ENCODE assay signal across 8 cellular contexts in the genomic region with DNA sequence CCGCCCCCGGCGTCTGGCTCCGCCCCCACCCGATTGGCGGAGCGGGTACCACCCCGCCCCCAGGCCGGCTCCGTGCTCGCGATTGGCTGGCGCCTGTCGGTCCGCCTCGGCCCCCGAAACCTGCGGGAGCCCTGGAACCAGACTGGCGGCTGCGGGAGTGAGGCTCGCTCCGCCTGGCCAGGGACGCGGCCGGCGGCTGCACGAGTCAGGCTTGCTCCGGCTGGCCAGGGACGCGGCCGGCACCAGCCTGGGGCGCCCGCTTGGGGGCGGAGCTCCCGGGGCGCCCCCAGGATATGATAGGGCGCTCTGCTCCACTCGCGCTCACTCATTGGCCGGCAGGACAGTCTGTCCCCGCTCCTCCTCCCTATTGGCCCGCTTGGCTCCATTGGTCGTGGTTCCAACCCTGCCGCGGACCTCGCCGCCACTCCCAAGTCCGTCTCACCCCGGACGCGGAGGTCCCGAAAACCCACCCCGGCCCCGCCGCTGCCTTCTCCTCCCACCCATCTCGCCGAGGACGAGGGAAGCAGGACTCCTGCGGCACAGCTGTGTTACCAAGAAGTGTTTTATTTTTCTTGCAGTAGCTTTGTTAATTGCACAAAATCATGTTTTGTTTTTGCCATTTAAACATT. TPM values are rescaled to one million over a fixed set of nuclear protein-coding genes. Genes with fewer than 3 reads are reported as not detected.
DNase-seq lines count a peak whose midpoint lies in the region; ATAC-seq lines count a peak whose summit lies in the region.

No MANE protein-coding gene starts in this region.

- H3K27ac Mint-ChIP-seq in IgD-negative memory B cell = peak overlapping the region in 2 of 3 donors; percentile 63 to 79
- H3K27ac Mint-ChIP-seq in activated T-cell treated with anti-CD3 and anti-CD28 coated beads, Interleukin-2, amount 50 U/mL, for 24 hours = peak overlapping the region; percentile 77

- no peaks in the 10 kb centered on the region for H3K27me3 ChIP-seq in esophagus (ENCODE audit: control insufficient read depth in 1 of 2, insufficient read depth in 2 of 2, low read length in 2 of 2)
- H3K27me3 ChIP-seq in mucosa of stomach (ENCODE audit: control insufficient read depth, insufficient read depth, low read length) = no peaks in the 10 kb centered on the region

- peaks cover 10 to 28% of the 10 kb centered on the region in 2 donors for H3K36me3 ChIP-seq in esophagus (ENCODE audit: control insufficient read depth in 2 of 2, insufficient read depth in 2 of 2, low read length in 1 of 2)
- H3K36me3 ChIP-seq in mucosa of stomach (ENCODE audit: control insufficient read depth, insufficient read depth, low read length) = no peaks in the 10 kb centered on the region

- DNase-seq in DMS 273 treated with DMSO at 0.1 percent for 48 hours (lab: John Stamatoyannopoulos, UW) (peak; percentile 80), OCI-M2 (lab: John Stamatoyannopoulos, UW; ENCODE audit: unreplicated experiment) (peak; percentile 49)
- peak; percentile 96 for DNase-seq in activated T-cell treated with anti-CD3 and anti-CD28 coated beads, Interleukin-2, amount 50 U/mL, for 24 hours
- peak; percentile 73 to 78 for DNase-seq in stimulated activated CD8-positive, alpha-beta memory T cell treated with anti-CD3 and anti-CD28 coated beads, Interleukin-4, amount 100 ng/mL, for 4 hours (ENCODE audit: low read depth in 2 of 2, low spot score in 1 of 2)

- H3K9me3 ChIP-seq in esophagus (ENCODE audit: control insufficient read depth in 2 of 2, insufficient read depth in 1 of 2, low read depth in 1 of 2, low read length in 1 of 2) (no peaks in the 10 kb centered on the region), mucosa of stomach (ENCODE audit: control insufficient read depth, low read length) (no peaks in the 10 kb centered on the region)

- H3K27me3 Mint-ChIP-seq in IgD-negative memory B cell = no peaks in the 10 kb centered on the region
- H3K27me3 Mint-ChIP-seq in activated T-cell treated with anti-CD3 and anti-CD28 coated beads, Interleukin-2, amount 50 U/mL, for 24 hours = no peaks in the 10 kb centered on the region

- H3K9me3 Mint-ChIP-seq in IgD-negative memory B cell = no peaks in the 10 kb centered on the region
- no peaks in the 10 kb centered on the region for H3K9me3 Mint-ChIP-seq in activated T-cell treated with anti-CD3 and anti-CD28 coated beads, Interleukin-2, amount 50 U/mL, for 24 hours

- H3K4me1 ChIP-seq in esophagus (ENCODE audit: control insufficient read depth in 2 of 2, insufficient read depth in 2 of 2, low read length in 1 of 2) = peaks cover 0 to 16% of the 10 kb centered on the region in 2 donors
- peaks cover 24% of the 10 kb centered on the region for H3K4me1 ChIP-seq in mucosa of stomach (ENCODE audit: control insufficient read depth, insufficient read depth, low read length)

- peak; percentile 90 for ATAC-seq in GM21619 (IDR thresholded peaks at IDR 0.05; ENCODE audit: unreplicated experiment)

- peak overlapping the region; percentile 70 for H3K9ac ChIP-seq in mucosa of stomach (ENCODE audit: low read length)

- H3K4me3 Mint-ChIP-seq in IgD-negative memory B cell = peak overlapping the region; percentile 86 to 93 (median 90)
- H3K4me3 Mint-ChIP-seq in activated T-cell treated with anti-CD3 and anti-CD28 coated beads, Interleukin-2, amount 50 U/mL, for 24 hours = peak overlapping the region; percentile 80

- peaks cover 9 to 12% (median 9%) of the 10 kb centered on the region in 3 donors for H3K4me1 Mint-ChIP-seq in IgD-negative memory B cell
- peaks cover 17% of the 10 kb centered on the region for H3K4me1 Mint-ChIP-seq in activated T-cell treated with anti-CD3 and anti-CD28 coated beads, Interleukin-2, amount 50 U/mL, for 24 hours (ENCODE audit: low read depth)

- H3K4me3 ChIP-seq in esophagus (ENCODE audit: low read depth in 1 of 2, low read length in 2 of 2) (peak overlapping the region; percentile 66 to 75), mucosa of stomach (ENCODE audit: low read length) (peak overlapping the region; percentile 60)

- WGBS in esophagus, 2 donors = 1% methylated on average over 43 to 59 of the region's 59 CpGs

- H3K36me3 Mint-ChIP-seq in IgD-negative memory B cell = peaks cover 2% of the 10 kb centered on the region
- peaks cover 36% of the 10 kb centered on the region for H3K36me3 Mint-ChIP-seq in activated T-cell treated with anti-CD3 and anti-CD28 coated beads, Interleukin-2, amount 50 U/mL, for 24 hours (ENCODE audit: low read depth)

- peak overlapping the region; percentile 92 to 96 for H3K27ac ChIP-seq in esophagus (ENCODE audit: low read depth in 2 of 2, low read length in 1 of 2)

RNA-seq across cellular contexts. Expression of gene ROGDI, which starts 0.3 kb away (rescaled TPM):
- polyA plus RNA-seq in IgD-negative memory B cell (4.0 TPM), esophagus (10 to 100 TPM; 28.7 to 49.5 TPM)

RNA-seq across cellular contexts. Expression of gene SMIM22, which starts 7.6 kb away (rescaled TPM):
- polyA plus RNA-seq in IgD-negative memory B cell (not detected), esophagus (10 to 100 TPM; 20.1 to 28.6 TPM)

RNA-seq across cellular contexts. Expression of gene SEPTIN12, which starts 14.6 kb away (rescaled TPM):
- polyA plus RNA-seq in IgD-negative memory B cell = not detected
- under 1 TPM in 1 of 2 donors, not detected in 1; 0.07 TPM for polyA plus RNA-seq in esophagus

RNA-seq across cellular contexts. Expression of gene ZNF500, which starts 35.8 kb away (rescaled TPM):
- 17.8 TPM for polyA plus RNA-seq in IgD-negative memory B cell
- polyA plus RNA-seq in esophagus = 1 to 10 TPM; 4.4 to 8.9 TPM

RNA-seq across cellular contexts. Expression of gene GLYR1, which starts 44.3 kb away (rescaled TPM):
- polyA plus RNA-seq in IgD-negative memory B cell (44.2 TPM), esophagus (10 to 100 TPM; 34.3 to 35.6 TPM)

Comparison
In these comparisons a context has a peak if more than half of its experiments do, and no peak if none do; other contexts are left out.
1. Peak in every context shown above with its lines: DNase-seq, ATAC-seq, H3K4me3 ChIP-seq and H3K27ac ChIP-seq.
2. RNA of gene SMIM22, which starts 7.6 kb away (polyA plus RNA-seq): 20.1 to 28.6 TPM in esophagus; not detected in IgD-negative memory B cell (single experiment); every median in the first group is over 10 times any median in the second.